In the genomic region with DNA sequence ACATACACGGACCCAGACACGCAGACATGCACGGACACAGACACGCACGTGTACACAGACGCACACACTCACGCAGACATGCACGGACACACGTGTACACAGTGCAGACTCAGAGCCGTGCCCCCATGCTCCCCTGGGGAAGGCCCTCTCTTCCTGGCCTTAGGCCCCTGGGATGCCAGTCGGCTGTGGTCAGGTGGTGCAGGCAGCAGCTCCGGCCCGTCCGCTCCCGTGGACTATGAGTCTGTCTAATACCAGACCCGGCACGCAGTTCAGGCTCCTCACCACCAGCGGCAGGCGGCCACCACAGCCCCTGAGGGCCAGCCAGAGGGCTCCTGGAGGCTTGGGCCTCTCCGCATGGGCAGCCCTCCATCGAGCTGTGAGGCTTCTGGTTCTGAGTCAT, we compare ENCODE assay signal across 27 cellular contexts. TPM values are rescaled to one million over a fixed set of nuclear protein-coding genes. Genes with fewer than 3 reads are reported as not detected.
DNase-seq lines count a peak whose midpoint lies in the region; ATAC-seq lines count a peak whose summit lies in the region.
"Had no signal": no experiment of that assay in that cellular context is flagged by ENCODE, and none has a peak within 500 bp of the region (broad histone marks: within the 10 kb centered on the region; RNA-seq: fewer than 3 reads in every experiment).

No MANE protein-coding gene starts in this region.

- intact Hi-C loops in sciatic nerve (cut with DNase I) = loop anchor here (10.0 kb wide), 1 partner anchor 287 kb away; no protein-coding TSS in a partner anchor

- H3K36me3 ChIP-seq in MG63 = no peaks in the 10 kb centered on the region
- H3K36me3 ChIP-seq: left ventricle myocardium inferior had no signal

- peaks cover 10% of the 10 kb centered on the region for H3K27me3 ChIP-seq in MG63

- ATAC-seq in sciatic nerve (no peak), GM18909 (IDR thresholded peaks at IDR 0.05; ENCODE audit: poor library complexity, unreplicated experiment) (no peak), GM18517 (IDR thresholded peaks at IDR 0.05; ENCODE audit: unreplicated experiment) (no peak), HG03432 (IDR thresholded peaks at IDR 0.05; ENCODE audit: unreplicated experiment) (no peak)
- ATAC-seq: GM12878; naive thymus-derived CD8-positive, alpha-beta T cell had no signal

- no peak overlapping the region for H3K4me3 ChIP-seq in MG63
- H3K4me3 ChIP-seq: GM12878, left ventricle myocardium inferior had no signal

- peaks cover 10% of the 10 kb centered on the region for H3K9me3 ChIP-seq in MG63

- peak; percentile 13 for DNase-seq in COLO829 (ENCODE audit: low spot score)
- peak; percentile 41 for DNase-seq in MG63
- DNase-seq in islet precursor cell = peak; percentile 49
- peak; percentile 49 for DNase-seq in sciatic nerve (ENCODE audit: low spot score)
- DNase-seq in NCI-H1694 (lab: John Stamatoyannopoulos, UW) = no peak
- DNase-seq: activated CD4-positive, alpha-beta T cell treated with anti-CD3 and anti-CD28 coated beads for 4 hours; activated gamma-delta T cell; activated naive CD8-positive, alpha-beta T cell treated with anti-CD3 and anti-CD28 coated beads, Interleukin-2, amount 10 ng/mL, durations not matched to agents 7 days and 5 days; activated T-cell treated with anti-CD3 and anti-CD28 coated beads, Interleukin-2, amount 50 U/mL, for 24 hours; EL; left ventricle myocardium inferior; midbrain; naive thymus-derived CD8-positive, alpha-beta T cell; NCI-H1417 treated with DMSO at 0.1 percent for 48 hours; NCI-H2107; retina; stimulated activated CD4-positive, alpha-beta T cell treated with anti-CD3 and anti-CD28 coated beads, Interleukin-2, amount 100 ng/mL, for 48 hours had no signal

RNA-seq across cellular contexts. Expression of gene NKX6-2, which starts 52.0 kb away (rescaled TPM):
- total RNA-seq in MG63 (2014; rRNA removed; shearing (Covaris generic); ENCODE audit: low replicate concordance) = not detected in 2 replicates
- 2.1 TPM for total RNA-seq in sciatic nerve
- total RNA-seq: activated naive CD8-positive, alpha-beta T cell treated with anti-CD3 and anti-CD28 coated beads, Interleukin-2, amount 10 ng/mL, durations not matched to agents 7 days and 5 days; GM12878; H4; left ventricle myocardium inferior; naive thymus-derived CD8-positive, alpha-beta T cell; OCI-LY7; omental fat pad; subcutaneous adipose tissue; T-helper 2 cell treated with Interferon-gamma antibody and Interleukin-4, amounts not matched to agents 100 ng/mL and 5 ng/mL, for 36 hours; urinary bladder had no signal
